ENCODE assay signal across 10 cellular contexts in genomic region chr12:39723831-39724230, GRCh38.
DNase-seq lines count a peak whose midpoint lies in the region; ATAC-seq, FAIRE-seq and TF ChIP-seq lines count a peak whose summit lies in the region.
"Had no signal": no experiment of that assay in that cellular context is flagged by ENCODE, and none has a peak within 500 bp of the region (broad histone marks: within the 10 kb centered on the region; RNA-seq: fewer than 3 reads in every experiment).

No MANE protein-coding gene starts in this region.

- H3K9ac ChIP-seq in HCT116 (ENCODE audit: low read length) (no peak overlapping the region), HepG2 (ENCODE audit: insufficient read depth, low read depth, low read length) (no peak overlapping the region)

- H3K79me2 ChIP-seq in HCT116 (ENCODE audit: insufficient read depth, low read length) (no peaks in the 10 kb centered on the region), HepG2 (ENCODE audit: insufficient read depth, low read length) (no peaks in the 10 kb centered on the region)

- no peak for TF ChIP-seq EP300 in HepG2 (IDR thresholded peaks at IDR 0.05; ENCODE audit: low read depth in 2 of 2, low read length in 2 of 2)
- no peak for TF ChIP-seq EP300 in HepG2 (CRISPR knock-in tag; IDR thresholded peaks at IDR 0.05; ENCODE audit: borderline replicate concordance)

- H3K4me3 ChIP-seq in BE2C (ENCODE audit: low read depth, low read length) = no peak overlapping the region
- no peak overlapping the region for H3K4me3 ChIP-seq in HCT116 (replicated peaks in 1 of 2; ENCODE audit: low read depth in 1 of 2, low read length in 2 of 2)
- no peak overlapping the region for H3K4me3 ChIP-seq in SJCRH30
- no peak overlapping the region for H3K4me3 ChIP-seq in HepG2 (replicated peaks in 1 of 3; ENCODE audit: insufficient read depth in 1 of 3, low read depth in 2 of 3, low read length in 3 of 3)

- ATAC-seq in HCT116 (no peak), GM18502 (IDR thresholded peaks at IDR 0.05; ENCODE audit: poor library complexity, unreplicated experiment) (no peak), HepG2 (no peak)
- ATAC-seq: natural killer cell had no signal

- in situ Hi-C loops in HepG2 (cut with HindIII; ENCODE audit: extremely low pct_ligation_motif_present, low pct_unique_long_range_greater_than_20kb) = no loop called here

- H4K20me1 ChIP-seq in HCT116 (ENCODE audit: insufficient read depth) (no peaks in the 10 kb centered on the region), HepG2 (ENCODE audit: insufficient read depth, low read length) (no peaks in the 10 kb centered on the region)

- 15% methylated on average over 6 of the region's 6 CpGs for whole genome bisulfite sequencing in HepG2 (ENCODE audit: low lambda C conversion rate)

- FAIRE-seq in HepG2 (lab: Jason Lieb, UNC) = no peak

- TF ChIP-seq CTCF in BE2C (IDR thresholded peaks at IDR 0.05; ENCODE audit: low read depth, low read length) (no peak), HCT116 (IDR thresholded peaks at IDR 0.05 in 2 of 3, conservative IDR thresholded peaks at IDR 0.05 in 1 of 3; ENCODE audit: borderline replicate concordance in 1 of 3, insufficient read depth in 1 of 3, low read depth in 2 of 3, low read length in 2 of 3) (no peak), HepG2 (CRISPR knock-in tag; IDR thresholded peaks at IDR 0.05) (no peak)

- H3K27me3 ChIP-seq in BE2C (peaks cover 2% of the 10 kb centered on the region; the same call in 1 of the 2 replicates), HCT116 (ENCODE audit: insufficient read depth, low read length) (no peaks in the 10 kb centered on the region), SJCRH30 (peaks cover 4% of the 10 kb centered on the region; the same call in 1 of the 2 replicates), HepG2 (ENCODE audit: control insufficient read depth in 1 of 2, insufficient read depth in 2 of 2, low read length in 2 of 2) (no peaks in the 10 kb centered on the region)

- CTCF ChIA-PET in HCT116 (lab: Charles Lee) (no interaction called here), HepG2 (lab: Yijun Ruan, JAX; ENCODE audit: low intra/inter-chr PET ratio, low total read pairs) (no interaction called here)

- no peaks in the 10 kb centered on the region for H3K9me2 ChIP-seq in HCT116 (ENCODE audit: insufficient read depth)

- TF ChIP-seq POLR2A in HCT116 (IDR thresholded peaks at IDR 0.05; ENCODE audit: borderline replicate concordance, extremely low read depth, insufficient read depth, insufficient read length) = no peak
- TF ChIP-seq POLR2A in HepG2 (IDR thresholded peaks at IDR 0.05; ENCODE audit: insufficient read depth in 1 of 2, low read depth in 2 of 2, low read length in 2 of 2) = no peak

- RAD21 ChIA-PET in HCT116 (lab: Charles Lee; ENCODE audit: low non-redundant PET in 1 of 2, low total read pairs in 2 of 2, uncharacterized antibody in 2 of 2, unreplicated experiment in 2 of 2) = no interaction called here

- BruUV-seq in HCT116 (replicated peaks; lab: Mats Ljungman, UMichigan) (no TSS peak), HepG2 (replicated peaks; lab: Mats Ljungman, UMichigan) (no TSS peak)

- H3K9me3 ChIP-seq in BE2C (no peaks in the 10 kb centered on the region; the same call in 1 of the 2 replicates), HCT116 (ENCODE audit: control insufficient read depth in 1 of 2, insufficient read depth in 1 of 2, low read depth in 1 of 2, low read length in 2 of 2) (no peaks in the 10 kb centered on the region), SJCRH30 (replicated peaks) (no peaks in the 10 kb centered on the region), HepG2 (ENCODE audit: low read length) (no peaks in the 10 kb centered on the region)

- H2AFZ ChIP-seq in HCT116 (ENCODE audit: low read depth, low read length, poor library complexity, severe bottlenecking) (no peak overlapping the region), HepG2 (ENCODE audit: low read length) (no peak overlapping the region)

- intact Hi-C loops in HCT116 (cut with micrococcal nuclease) (loop anchor here (10.0 kb wide), 1 partner anchor 61 kb away; no protein-coding TSS in a partner anchor), HepG2 (cut with micrococcal nuclease; ENCODE audit: unreplicated experiment) (no loop called here)

- H3K4me2 ChIP-seq in HCT116 (ENCODE audit: low read length) (no peak overlapping the region), HepG2 (ENCODE audit: low read depth, low read length) (no peak overlapping the region)

- H3K36me3 ChIP-seq in BE2C (no peaks in the 10 kb centered on the region), HCT116 (ENCODE audit: control insufficient read depth in 1 of 2, insufficient read depth in 2 of 2, low read length in 2 of 2) (no peaks in the 10 kb centered on the region), SJCRH30 (no peaks in the 10 kb centered on the region), HepG2 (replicated peaks in 1 of 2; ENCODE audit: control insufficient read depth in 1 of 2, insufficient read depth in 2 of 2, low read length in 2 of 2) (no peaks in the 10 kb centered on the region)

- no peak for TF ChIP-seq RAD21 in HCT116 (IDR thresholded peaks at IDR 0.05; ENCODE audit: low read depth)
- TF ChIP-seq RAD21 in HepG2 (CRISPR knock-in tag; IDR thresholded peaks at IDR 0.05) = no peak

- H3K27ac ChIP-seq in HCT116 (ENCODE audit: low read depth, low read length) = no peak overlapping the region
- no peak overlapping the region for H3K27ac ChIP-seq in SJCRH30
- no peak overlapping the region for H3K27ac ChIP-seq in HepG2 (ENCODE audit: extremely low read length, insufficient read depth, low read length)

- peaks cover 9% of the 10 kb centered on the region for H3K4me1 ChIP-seq in BE2C
- H3K4me1 ChIP-seq in HCT116 (ENCODE audit: control insufficient read depth in 1 of 2, insufficient read depth in 2 of 2, low read length in 2 of 2) = no peaks in the 10 kb centered on the region
- peaks cover 16% of the 10 kb centered on the region for H3K4me1 ChIP-seq in SJCRH30
- H3K4me1 ChIP-seq in HepG2 (ENCODE audit: insufficient read depth, low read length) = no peaks in the 10 kb centered on the region

- POLR2A ChIA-PET in HCT116 (lab: Charles Lee) (interaction anchor here (0.6 kb wide), 1 partner anchor 521 kb away, joined by 4 read pairs; no protein-coding TSS in a partner anchor), HepG2 (lab: Yijun Ruan, JAX) (no interaction called here)

- DNase-seq in BE2C (peak; percentile 61), HCT116 (ENCODE audit: low read depth, low spot score) (no peak), SJCRH30 (peak; percentile 81 to 82), fibroblast of the conjunctiva (ENCODE audit: low read depth) (peak; percentile 45), SK-N-DZ (ENCODE audit: low spot score) (no peak), HepG2 (ENCODE audit: low spot score) (no peak), NCI-H2196 treated with DMSO at 0.1 percent for 48 hours (lab: John Stamatoyannopoulos, UW; ENCODE audit: unreplicated experiment) (no peak)
- DNase-seq: activated CD8-positive, alpha-beta memory T cell treated with anti-CD3 and anti-CD28 coated beads, Interleukin-2, amount 50 U/mL, for 4 hours; natural killer cell had no signal

TF ChIP-seq in HCT116, 20 proteins besides CTCF, POLR2A, EP300 and RAD21:
- 0 out of 2 replicates have a peak, but pooled peaks have one; percentile 11 for TF ChIP-seq FOSL1 (IDR thresholded peaks at IDR 0.05; ENCODE audit: low read depth)
- TF ChIP-seq CEBPB (IDR thresholded peaks at IDR 0.05; ENCODE audit: low read depth) = no peak

TF ChIP-seq in HepG2, 621 proteins besides CTCF, POLR2A, EP300 and RAD21:
- TF ChIP-seq MXD4 (CRISPR knock-in tag; IDR thresholded peaks at IDR 0.05) = no peak
- no peak for TF ChIP-seq HNF1B (CRISPR knock-in tag; IDR thresholded peaks at IDR 0.05)
- TF ChIP-seq XRCC5 (optimal IDR thresholded peaks at IDR 0.05; ENCODE audit: low read length) = no peak
- no peak for TF ChIP-seq ZNF672 (CRISPR knock-in tag; IDR thresholded peaks at IDR 0.05)
- no peak for TF ChIP-seq ZBTB38 (CRISPR knock-in tag; IDR thresholded peaks at IDR 0.05)
- TF ChIP-seq PREB (CRISPR knock-in tag; IDR thresholded peaks at IDR 0.05) = no peak
- no peak for TF ChIP-seq MZF1 (CRISPR knock-in tag; IDR thresholded peaks at IDR 0.05; ENCODE audit: borderline replicate concordance)
- TF ChIP-seq RFX5 (IDR thresholded peaks at IDR 0.05; ENCODE audit: low read depth, low read length) = no peak

Comparison
In these comparisons a context has a peak if more than half of its experiments do, and no peak if none do; other contexts are left out.
1. DNase-seq: peak in BE2C (single experiment), SJCRH30 (2 of 2) and fibroblast of the conjunctiva (single experiment); none in HCT116 (single experiment), SK-N-DZ (single experiment), HepG2 (single experiment) and NCI-H2196 treated with DMSO at 0.1 percent for 48 hours (single experiment).